Comparison of ENCODE assay signal across 9 cellular contexts in the genomic region with DNA sequence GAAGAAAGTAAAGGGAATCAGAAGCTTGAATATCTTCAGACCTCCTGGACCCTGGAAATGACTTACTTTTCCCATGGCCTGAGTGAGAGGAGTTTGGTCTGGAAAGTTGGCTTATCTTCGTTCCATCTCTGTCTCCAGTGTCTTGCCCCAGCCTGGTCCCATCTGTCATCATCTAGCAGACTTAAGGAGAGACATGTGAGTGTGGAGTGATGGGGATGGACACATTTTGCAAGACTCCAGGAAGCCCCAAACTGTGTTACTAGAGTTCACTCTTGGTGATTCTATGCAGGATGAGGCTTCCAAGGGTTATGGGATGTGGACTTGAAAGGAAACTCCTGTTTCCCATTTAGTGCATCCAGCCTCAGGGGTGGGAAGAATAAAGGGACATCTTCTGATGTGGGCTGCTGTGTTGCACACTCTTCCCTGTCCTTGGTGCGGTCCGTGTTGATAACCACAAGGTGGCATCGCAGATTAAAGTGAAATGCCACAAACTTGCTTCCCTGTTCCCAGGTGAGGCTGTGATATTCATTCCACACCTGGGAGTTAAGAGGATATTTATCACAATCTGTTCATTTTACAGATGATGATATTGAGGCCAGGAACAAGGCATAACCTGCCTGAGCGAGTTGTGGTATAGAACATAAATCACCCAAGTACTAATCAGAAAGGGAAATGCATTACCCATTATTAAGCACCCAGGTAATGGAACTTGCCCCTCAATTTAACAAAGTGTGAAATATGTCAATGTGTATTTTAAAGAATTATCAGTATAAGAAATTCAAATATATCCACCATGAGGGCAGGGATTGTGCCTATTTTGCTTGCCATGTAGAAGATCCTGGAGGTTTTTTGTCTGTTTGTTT.
DNase-seq lines count a peak whose midpoint lies in the region; ATAC-seq and TF ChIP-seq lines count a peak whose summit lies in the region.
"Had no signal": no experiment of that assay in that cellular context is flagged by ENCODE, and none has a peak within 500 bp of the region (broad histone marks: within the 10 kb centered on the region; RNA-seq: fewer than 3 reads in every experiment).

No MANE protein-coding gene starts in this region.

- DNase-seq in Daoy (ENCODE audit: low read depth) (peak; percentile 69), LoVo (ENCODE audit: low spot score) (peak; percentile 44), amniotic epithelial cell (ENCODE audit: low read depth) (peak; percentile 53), kidney epithelial cell (ENCODE audit: low read depth) (peak; percentile 25), omental fat pad (ENCODE audit: low spot score) (no peak)

- no peaks in the 10 kb centered on the region for H3K27me3 ChIP-seq in kidney epithelial cell (ENCODE audit: control insufficient read depth, insufficient read depth, low read length)

- no peaks in the 10 kb centered on the region for H3K36me3 ChIP-seq in kidney epithelial cell (ENCODE audit: control insufficient read depth, insufficient read depth, low read length)

- H3K4me3 ChIP-seq in kidney epithelial cell (ENCODE audit: low read depth, low read length), result no peak overlapping the region
- H3K4me3 ChIP-seq: K562 had no signal

- ATAC-seq in HG03342 (IDR thresholded peaks at IDR 0.05; ENCODE audit: unreplicated experiment), result no peak
- ATAC-seq in GM18858 (IDR thresholded peaks at IDR 0.05; ENCODE audit: unreplicated experiment), result no peak
- ATAC-seq in omental fat pad (ENCODE audit: low FRiP score), result no peak
- no peak for ATAC-seq in HG02759 (IDR thresholded peaks at IDR 0.05; ENCODE audit: unreplicated experiment)
- ATAC-seq: K562 had no signal

- TF ChIP-seq CTCF in kidney epithelial cell (IDR thresholded peaks at IDR 0.05; ENCODE audit: insufficient read depth, low read length, poor library complexity, severe bottlenecking) (peak; percentile 69), omental fat pad (IDR thresholded peaks at IDR 0.05) (no peak)
